ENCODE assay signal across 5 cellular contexts in the genomic region with DNA sequence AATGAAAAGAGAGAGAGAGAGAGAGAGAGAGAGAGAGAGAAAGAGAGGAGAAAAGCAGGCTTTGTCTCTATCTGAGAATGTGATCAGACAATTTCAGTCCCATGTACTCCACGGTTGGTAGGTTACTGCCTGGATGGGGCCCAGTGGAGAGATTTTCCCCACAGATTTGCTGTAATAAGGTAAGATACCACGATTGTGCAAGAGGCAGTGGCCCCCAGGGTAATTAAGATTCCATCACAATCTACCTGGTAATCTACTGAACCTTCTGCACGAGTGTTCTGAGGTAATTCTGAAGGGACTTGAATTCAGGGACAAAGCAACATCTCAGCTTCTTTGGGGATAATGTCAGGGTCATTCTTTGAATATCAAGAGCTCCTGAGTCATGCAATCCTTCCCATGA.
"Had no signal": no experiment of that assay in that cellular context is flagged by ENCODE, and none has a peak within 500 bp of the region (broad histone marks: within the 10 kb centered on the region; RNA-seq: fewer than 3 reads in every experiment).

No MANE protein-coding gene starts in this region.

- H3K4me3 ChIP-seq: GM23338 had no signal

- H3K27ac ChIP-seq: KMS-11 had no signal

- DNase-seq: H9, HCEC 1CT, KBM-7 had no signal

- ATAC-seq: GM23338 had no signal

- H3K9ac ChIP-seq: KMS-11 had no signal

- H3K4me2 ChIP-seq: GM23338, KMS-11 had no signal
